1 cellular context compared by ENCODE assay signal in genomic region chr1:246153796-246154212, GRCh38.
TF ChIP-seq lines count a peak whose summit lies in the region.

No MANE protein-coding gene starts in this region.

TF ChIP-seq in K562, 482 proteins besides CTCF, POLR2A, EP300 and RAD21 (continued from another document and continues in another):
- 0 out of 2 replicates have a peak, but pooled peaks have one; percentile 31 for TF ChIP-seq ZBTB33 (CRISPR knock-in tag; IDR thresholded peaks at IDR 0.05)
- peak; percentile 96 for TF ChIP-seq DPF2 (IDR thresholded peaks at IDR 0.05)
- TF ChIP-seq ZNF324 (CRISPR knock-in tag; IDR thresholded peaks at IDR 0.05) = no peak
- TF ChIP-seq HSF4 (CRISPR knock-in tag; IDR thresholded peaks at IDR 0.05; ENCODE audit: borderline replicate concordance) = no peak
- no peak for TF ChIP-seq E2F1 (CRISPR knock-in tag; IDR thresholded peaks at IDR 0.05)
- TF ChIP-seq ZNF431 (CRISPR knock-in tag; IDR thresholded peaks at IDR 0.05) = 0 out of 2 replicates have a peak, but pooled peaks have one; percentile 35
- peak; percentile 55 for TF ChIP-seq ZNF316 (IDR thresholded peaks at IDR 0.05)
- TF ChIP-seq MAZ (CRISPR knock-in tag; conservative IDR thresholded peaks at IDR 0.05 in 1 of 2, IDR thresholded peaks at IDR 0.05 in 1 of 2) = 0 out of 4 replicates have a peak, but pooled peaks of 1 of the 2 experiments have one; percentile 22
- TF ChIP-seq ARID3A (IDR thresholded peaks at IDR 0.05; ENCODE audit: borderline replicate concordance, low read depth, low read length) = peak; percentile 68; the same call in 1 of the 2 replicates
- no peak for TF ChIP-seq TARDBP (IDR thresholded peaks at IDR 0.05)
- 0 out of 2 replicates have a peak, but pooled peaks have one; percentile 45 for TF ChIP-seq LCOR (CRISPR knock-in tag; IDR thresholded peaks at IDR 0.05)
- no peak for TF ChIP-seq FOXJ2 (tag; IDR thresholded peaks at IDR 0.05)
- TF ChIP-seq ELK1 (CRISPR knock-in tag; IDR thresholded peaks at IDR 0.05) = no peak
- TF ChIP-seq NFIC (IDR thresholded peaks at IDR 0.05) = no peak
- TF ChIP-seq MED1 (CRISPR knock-in tag; IDR thresholded peaks at IDR 0.05; ENCODE audit: borderline replicate concordance) = no peak
- no peak for TF ChIP-seq ZBTB11 (CRISPR knock-in tag; IDR thresholded peaks at IDR 0.05)
- peak; percentile 61 for TF ChIP-seq ARHGAP35 (IDR thresholded peaks at IDR 0.05; ENCODE audit: partially characterized antibody)
- no peak for TF ChIP-seq BMI1 (IDR thresholded peaks at IDR 0.05; ENCODE audit: low read length)
- TF ChIP-seq TAF1 (IDR thresholded peaks at IDR 0.05; ENCODE audit: control insufficient read depth, extremely low read depth, insufficient read depth, low read length, severe bottlenecking) = no peak
- TF ChIP-seq ZNF174 (CRISPR knock-in tag; IDR thresholded peaks at IDR 0.05) = 0 out of 2 replicates have a peak, but pooled peaks have one; percentile 80
- no peak; the same call in 1 of the 2 replicates for TF ChIP-seq NKRF (IDR thresholded peaks at IDR 0.05; ENCODE audit: borderline replicate concordance)
- TF ChIP-seq ZSCAN32 (CRISPR knock-in tag; IDR thresholded peaks at IDR 0.05) = no peak
- no peak for TF ChIP-seq ZNF184 (CRISPR knock-in tag; IDR thresholded peaks at IDR 0.05)
- TF ChIP-seq NFE2 (IDR thresholded peaks at IDR 0.05; ENCODE audit: low read depth) = peak; percentile 82
- TF ChIP-seq CTCFL (IDR thresholded peaks at IDR 0.05; ENCODE audit: borderline replicate concordance, insufficient read depth, low read depth, low read length, poor library complexity, severe bottlenecking) = no peak
- no peak for TF ChIP-seq CCNT2 (IDR thresholded peaks at IDR 0.05; ENCODE audit: borderline replicate concordance, extremely low read depth, insufficient read length, low read depth, low read length)
- peak; percentile 45 for TF ChIP-seq TAF9B (IDR thresholded peaks at IDR 0.05; ENCODE audit: partially characterized antibody)
- TF ChIP-seq E2F5 (CRISPR knock-in tag; IDR thresholded peaks at IDR 0.05) = no peak
- no peak for TF ChIP-seq BRF1 (IDR thresholded peaks at IDR 0.05; ENCODE audit: borderline replicate concordance, extremely low read depth, insufficient read length)
- no peak for TF ChIP-seq NCOA4 (IDR thresholded peaks at IDR 0.05; ENCODE audit: partially characterized antibody)
- no peak for TF ChIP-seq THAP12 (CRISPR knock-in tag; IDR thresholded peaks at IDR 0.05)
- TF ChIP-seq IFI16 (CRISPR knock-in tag; IDR thresholded peaks at IDR 0.05) = peak; percentile 22; the same call in 1 of the 2 replicates
- TF ChIP-seq ZNF699 (CRISPR knock-in tag; IDR thresholded peaks at IDR 0.05; ENCODE audit: insufficient replicate concordance) = no peak
- TF ChIP-seq TCFL5 (CRISPR knock-in tag; conservative IDR thresholded peaks at IDR 0.05) = no peak
- TF ChIP-seq MEIS2 (IDR thresholded peaks at IDR 0.05; ENCODE audit: partially characterized antibody) = peak; percentile 100
- no peak for TF ChIP-seq SNAPC5 (CRISPR knock-in tag; IDR thresholded peaks at IDR 0.05)
- TF ChIP-seq SMARCA5 (IDR thresholded peaks at IDR 0.05) = no peak; the same call in 1 of the 2 replicates
- no peak for TF ChIP-seq TEAD2 (tag; IDR thresholded peaks at IDR 0.05)
- TF ChIP-seq CEBPG (CRISPR knock-in tag; IDR thresholded peaks at IDR 0.05) = peak; percentile 37; the same call in 1 of the 2 replicates
- no peak for TF ChIP-seq CEBPG (tag; conservative IDR thresholded peaks at IDR 0.05 in 1 of 2, IDR thresholded peaks at IDR 0.05 in 1 of 2)
- TF ChIP-seq ZNF12 (CRISPR knock-in tag; IDR thresholded peaks at IDR 0.05) = no peak
- no peak for TF ChIP-seq SIX5 (IDR thresholded peaks at IDR 0.05; ENCODE audit: borderline replicate concordance in 1 of 2, insufficient read depth in 1 of 2, low read depth in 1 of 2, low read length in 2 of 2)
- 0 out of 2 replicates have a peak, but pooled peaks have one; percentile 37 for TF ChIP-seq KAT7 (CRISPR knock-in tag; IDR thresholded peaks at IDR 0.05; ENCODE audit: borderline replicate concordance)
- no peak for TF ChIP-seq ZC3H8 (IDR thresholded peaks at IDR 0.05)
- no peak for TF ChIP-seq HOMEZ (CRISPR knock-in tag; IDR thresholded peaks at IDR 0.05)
- no peak for TF ChIP-seq RBM17 (IDR thresholded peaks at IDR 0.05; ENCODE audit: borderline replicate concordance, low read depth, low read length)
- TF ChIP-seq EHMT2 (IDR thresholded peaks at IDR 0.05) = peak; percentile 58
